10 cellular contexts compared by ENCODE assay signal in the genomic region with DNA sequence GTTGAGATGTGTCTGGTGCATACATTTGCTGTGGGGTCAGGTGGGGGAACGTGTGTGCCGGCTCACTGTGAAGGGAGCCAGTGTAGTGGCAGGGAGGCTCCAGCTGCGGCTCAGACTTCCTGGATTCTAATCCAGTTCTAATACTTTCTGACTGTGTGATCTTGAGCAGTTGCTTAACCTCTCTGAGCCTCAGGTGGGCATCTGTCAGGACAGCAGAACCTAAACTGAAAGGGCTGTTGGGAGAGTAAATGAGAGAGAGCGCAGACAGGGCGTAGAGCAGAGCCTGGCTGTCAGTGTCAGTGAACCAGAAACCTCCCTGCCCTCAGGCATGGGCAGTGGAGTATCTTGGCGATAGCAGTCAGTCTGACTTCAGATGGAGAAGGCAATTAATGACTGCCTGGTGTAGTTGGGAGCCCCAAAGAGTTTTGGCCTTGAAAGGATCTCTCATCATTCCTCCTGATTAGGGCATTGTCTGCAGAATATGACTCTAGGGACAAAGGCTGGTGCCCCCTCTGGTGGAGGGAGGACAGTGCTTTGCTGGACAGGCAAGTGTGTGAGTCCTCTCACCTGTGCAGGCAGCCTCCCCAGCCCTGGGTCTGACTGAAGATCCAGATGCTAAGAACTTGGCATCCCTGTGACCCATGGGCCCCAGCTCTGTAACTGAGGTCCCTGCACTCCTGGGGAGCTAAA. TPM values are rescaled to one million over a fixed set of nuclear protein-coding genes. Genes with fewer than 3 reads are reported as not detected.
DNase-seq lines count a peak whose midpoint lies in the region; ATAC-seq, FAIRE-seq and TF ChIP-seq lines count a peak whose summit lies in the region.
"Had no signal": no experiment of that assay in that cellular context is flagged by ENCODE, and none has a peak within 500 bp of the region (broad histone marks: within the 10 kb centered on the region; RNA-seq: fewer than 3 reads in every experiment).

No MANE protein-coding gene starts in this region.

- no peaks in the 10 kb centered on the region for H3K4me1 ChIP-seq in endothelial cell of umbilical vein (ENCODE audit: control insufficient read depth, extremely low read depth, insufficient read depth, low read length)

- H3K9ac ChIP-seq in endothelial cell of umbilical vein (replicated peaks; ENCODE audit: extremely low read depth, insufficient read depth, low read length) = no peak overlapping the region

- H3K27me3 ChIP-seq in endothelial cell of umbilical vein (ENCODE audit: control insufficient read depth in 2 of 2, insufficient read depth in 2 of 2, low read length in 2 of 2) = peaks cover 28 to 29% of the 10 kb centered on the region in 2 experiments

- CTCF ChIA-PET in endothelial cell of umbilical vein (lab: Charles Lee) = interaction anchor here (0.9 to 8.8 kb wide), 9 partner anchors 10 to 355 kb away, joined by 3 to 64 read pairs (median 6); no protein-coding TSS in a partner anchor

- H3K9me3 ChIP-seq in endothelial cell of umbilical vein (replicated peaks; ENCODE audit: control insufficient read depth, insufficient read depth, low read length) = no peaks in the 10 kb centered on the region

- no peak overlapping the region for H3K27ac ChIP-seq in endothelial cell of umbilical vein (ENCODE audit: insufficient read depth, low read depth, low read length)

- ATAC-seq in HG03097 (IDR thresholded peaks at IDR 0.05; ENCODE audit: low FRiP score, unreplicated experiment) = no peak
- no peak for ATAC-seq in GM21825 (IDR thresholded peaks at IDR 0.05; ENCODE audit: unreplicated experiment)

- peak; percentile 60 for TF ChIP-seq CTCF in NB4 (IDR thresholded peaks at IDR 0.05; ENCODE audit: low read depth, low read length)
- peak; percentile 20 to 57 for TF ChIP-seq CTCF in endothelial cell of umbilical vein (IDR thresholded peaks at IDR 0.05; ENCODE audit: extremely low read depth in 1 of 2, insufficient read depth in 1 of 2, low read depth in 1 of 2, low read length in 2 of 2)

- no peak for TF ChIP-seq POLR2A in NB4 (IDR thresholded peaks at IDR 0.05; ENCODE audit: extremely low read depth, insufficient read length)
- TF ChIP-seq POLR2A in endothelial cell of umbilical vein (IDR thresholded peaks at IDR 0.05; ENCODE audit: low read depth, low read length) = no peak

- no peak overlapping the region for H3K4me3 ChIP-seq in NB4 (ENCODE audit: low read depth, low read length)
- no peak overlapping the region for H3K4me3 ChIP-seq in endothelial cell of umbilical vein (replicated peaks in 1 of 3; ENCODE audit: insufficient read depth in 1 of 3, low read depth in 1 of 3, low read length in 3 of 3)

- no peaks in the 10 kb centered on the region for H3K36me3 ChIP-seq in endothelial cell of umbilical vein (ENCODE audit: control insufficient read depth in 2 of 2, extremely low read depth in 1 of 2, insufficient read depth in 2 of 2, low read length in 2 of 2)

- intact Hi-C loops in endothelial cell of umbilical vein (cut with micrococcal nuclease) = loop anchor here (1.0 kb wide), 1 partner anchor 32 kb away; no protein-coding TSS in a partner anchor

- no peak overlapping the region for H2AFZ ChIP-seq in endothelial cell of umbilical vein (ENCODE audit: low read depth, low read length)

- H3K9me1 ChIP-seq in endothelial cell of umbilical vein (replicated peaks; ENCODE audit: control insufficient read depth, extremely low read depth, insufficient read depth, low read length) = no peaks in the 10 kb centered on the region

- H3K79me2 ChIP-seq in endothelial cell of umbilical vein (ENCODE audit: control insufficient read depth, insufficient read depth, low read length) = no peaks in the 10 kb centered on the region

- dilution Hi-C loops in endothelial cell of umbilical vein (cut with MboI; ENCODE audit: extremely low pct_ligation_motif_present, low sequenced_read_pairs) = no loop called here

- DNase-seq in NK-92 treated with Interleukin-12 subunit alpha and Interleukin-12 subunit beta, amount 100 ng/mL, for 24 hours (lab: John Stamatoyannopoulos, UW) = peak; percentile 8
- DNase-seq in NK-92 (lab: John Stamatoyannopoulos, UW; ENCODE audit: unreplicated experiment) = no peak
- peak; percentile 46 for DNase-seq in NB4 (ENCODE audit: low read depth)
- peak; percentile 18 for DNase-seq in endothelial cell of umbilical vein (ENCODE audit: low read depth, low spot score)
- DNase-seq in stimulated activated CD8-positive, alpha-beta memory T cell treated with anti-CD3 and anti-CD28 coated beads, Interleukin-4, amount 100 ng/mL, for 48 hours = peak; percentile 33
- DNase-seq in T1000 (lab: John Stamatoyannopoulos, UW) = no peak

- H4K20me1 ChIP-seq in endothelial cell of umbilical vein (replicated peaks; ENCODE audit: control insufficient read depth, extremely low read depth, insufficient read depth, low read length) = no peaks in the 10 kb centered on the region

- POLR2A ChIA-PET in endothelial cell of umbilical vein (lab: Charles Lee) = interaction anchor here (0.5 kb wide), 1 partner anchor 414 kb away, joined by 3 read pairs; no protein-coding TSS in a partner anchor

- no peak overlapping the region for H3K4me2 ChIP-seq in endothelial cell of umbilical vein (ENCODE audit: insufficient read depth, low read length)

- peak; percentile 62 for FAIRE-seq in endothelial cell of umbilical vein (lab: Jason Lieb, UNC)
- FAIRE-seq: G401.6 had no signal

- no TSS peak for BruUV-seq in endothelial cell of umbilical vein (replicated peaks; lab: Mats Ljungman, UMichigan)

TF ChIP-seq in endothelial cell of umbilical vein, 7 proteins besides CTCF, POLR2A, EP300 and RAD21:
- TF ChIP-seq GATA2 (IDR thresholded peaks at IDR 0.05; ENCODE audit: insufficient read depth, insufficient read length, low read depth, low read length) = no peak
- no peak for TF ChIP-seq POLR2AphosphoS5 (IDR thresholded peaks at IDR 0.05; ENCODE audit: insufficient read depth, low read depth, low read length)
- no peak for TF ChIP-seq EZH2 (IDR thresholded peaks at IDR 0.05; ENCODE audit: borderline replicate concordance, low read depth, low read length, severe bottlenecking)
- no peak for TF ChIP-seq MYC (IDR thresholded peaks at IDR 0.05; ENCODE audit: low read depth, low read length)
- no peak for TF ChIP-seq JUN (IDR thresholded peaks at IDR 0.05; ENCODE audit: borderline replicate concordance, insufficient read depth, insufficient read length, low read depth)
- TF ChIP-seq, protein P1, sequence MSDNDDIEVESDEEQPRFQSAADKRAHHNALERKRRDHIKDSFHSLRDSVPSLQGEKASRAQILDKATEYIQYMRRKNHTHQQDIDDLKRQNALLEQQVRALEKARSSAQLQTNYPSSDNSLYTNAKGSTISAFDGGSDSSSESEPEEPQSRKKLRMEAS (IDR thresholded peaks at IDR 0.05; ENCODE audit: insufficient read depth, insufficient read length) = no peak
- TF ChIP-seq FOS (IDR thresholded peaks at IDR 0.05; ENCODE audit: borderline replicate concordance, insufficient read depth, low read length) = no peak

RNA-seq across cellular contexts. Expression of gene KBTBD13, which starts 9.6 kb away (rescaled TPM):
- total RNA-seq in endothelial cell of umbilical vein = not detected in 2 replicates
- polyA plus RNA-seq in endothelial cell of umbilical vein = not detected in 2 replicates
- polyA plus RNA-seq in endothelial cell of umbilical vein (2011; cell fraction: cytosol; rRNA removed) = not detected in 2 replicates
- not detected in 2 replicates for polyA plus RNA-seq in endothelial cell of umbilical vein (2011; cell fraction: nucleus; rRNA removed)
- not detected in 2 replicates for polyA plus RNA-seq in endothelial cell of umbilical vein (2012)
- not detected in 2 replicates for polyA minus RNA-seq in endothelial cell of umbilical vein
- not detected for polyA minus RNA-seq in endothelial cell of umbilical vein (2011; cell fraction: cytosol; rRNA and poly(A)+ RNA removed)
- not detected in 2 replicates for polyA minus RNA-seq in endothelial cell of umbilical vein (2011; cell fraction: nucleus; rRNA and poly(A)+ RNA removed)
- total RNA-seq: naive thymus-derived CD8-positive, alpha-beta T cell had no signal
- polyA plus RNA-seq: naive thymus-derived CD8-positive, alpha-beta T cell had no signal

RNA-seq across cellular contexts. Expression of gene RASL12, which starts 18.3 kb away (rescaled TPM):
- not detected in 2 replicates for total RNA-seq in endothelial cell of umbilical vein
- not detected in 2 replicates for polyA plus RNA-seq in endothelial cell of umbilical vein
- not detected in 2 replicates for polyA plus RNA-seq in endothelial cell of umbilical vein (2011; cell fraction: cytosol; rRNA removed)
- not detected in 2 replicates for polyA plus RNA-seq in endothelial cell of umbilical vein (2011; cell fraction: nucleus; rRNA removed)
- polyA plus RNA-seq in endothelial cell of umbilical vein (2012) = not detected in 2 replicates
- not detected in 2 replicates for polyA minus RNA-seq in endothelial cell of umbilical vein
- polyA minus RNA-seq in endothelial cell of umbilical vein (2011; cell fraction: cytosol; rRNA and poly(A)+ RNA removed) = not detected
- not detected in 2 replicates for polyA minus RNA-seq in endothelial cell of umbilical vein (2011; cell fraction: nucleus; rRNA and poly(A)+ RNA removed)
- total RNA-seq: naive thymus-derived CD8-positive, alpha-beta T cell had no signal
- polyA plus RNA-seq: naive thymus-derived CD8-positive, alpha-beta T cell had no signal

RNA-seq across cellular contexts. Expression of gene UBAP1L, which starts 28.9 kb away (rescaled TPM):
- 3.9 and 5.0 TPM in 2 replicates for total RNA-seq in endothelial cell of umbilical vein
- 1.9 and 2.9 TPM in 2 replicates for polyA plus RNA-seq in endothelial cell of umbilical vein
- polyA plus RNA-seq in endothelial cell of umbilical vein (2011; cell fraction: cytosol; rRNA removed) = 0.26 and 0.62 TPM in 2 replicates
- polyA plus RNA-seq in endothelial cell of umbilical vein (2011; cell fraction: nucleus; rRNA removed) = 16.2 and 17.2 TPM in 2 replicates
- polyA plus RNA-seq in endothelial cell of umbilical vein (2012) = 0.50 and 0.61 TPM in 2 replicates
- polyA minus RNA-seq in endothelial cell of umbilical vein = 3.7 and 3.9 TPM in 2 replicates
- 1.1 TPM for polyA minus RNA-seq in endothelial cell of umbilical vein (2011; cell fraction: cytosol; rRNA and poly(A)+ RNA removed)
- polyA minus RNA-seq in endothelial cell of umbilical vein (2011; cell fraction: nucleus; rRNA and poly(A)+ RNA removed) = 7.6 and 8.6 TPM in 2 replicates

RNA-seq across cellular contexts. Expression of gene SLC51B, which starts 40.9 kb away (rescaled TPM):
- total RNA-seq in endothelial cell of umbilical vein = not detected in 2 replicates
- polyA plus RNA-seq in endothelial cell of umbilical vein = not detected in 2 replicates
- polyA plus RNA-seq in endothelial cell of umbilical vein (2011; cell fraction: cytosol; rRNA removed) = not detected in 2 replicates
- polyA plus RNA-seq in endothelial cell of umbilical vein (2011; cell fraction: nucleus; rRNA removed) = not detected in 2 replicates
- polyA plus RNA-seq in endothelial cell of umbilical vein (2012) = not detected in 2 replicates
- not detected in 2 replicates for polyA minus RNA-seq in endothelial cell of umbilical vein
- not detected for polyA minus RNA-seq in endothelial cell of umbilical vein (2011; cell fraction: cytosol; rRNA and poly(A)+ RNA removed)
- polyA minus RNA-seq in endothelial cell of umbilical vein (2011; cell fraction: nucleus; rRNA and poly(A)+ RNA removed) = not detected in 2 replicates
- total RNA-seq: naive thymus-derived CD8-positive, alpha-beta T cell had no signal
- polyA plus RNA-seq: naive thymus-derived CD8-positive, alpha-beta T cell had no signal

RNA-seq across cellular contexts. Expression of gene PDCD7, which starts 47.5 kb away (rescaled TPM):
- total RNA-seq in endothelial cell of umbilical vein = 19.5 and 26.6 TPM in 2 replicates
- polyA plus RNA-seq in endothelial cell of umbilical vein = 11.1 and 12.1 TPM in 2 replicates
- 13.3 and 14.1 TPM in 2 replicates for polyA plus RNA-seq in endothelial cell of umbilical vein (2011; cell fraction: cytosol; rRNA removed)
- 17.1 and 27.8 TPM in 2 replicates for polyA plus RNA-seq in endothelial cell of umbilical vein (2011; cell fraction: nucleus; rRNA removed)
- 12.2 and 13.9 TPM in 2 replicates for polyA plus RNA-seq in endothelial cell of umbilical vein (2012)
- polyA minus RNA-seq in endothelial cell of umbilical vein = 11.2 and 18.0 TPM in 2 replicates
- 30.2 TPM for polyA minus RNA-seq in endothelial cell of umbilical vein (2011; cell fraction: cytosol; rRNA and poly(A)+ RNA removed)
- polyA minus RNA-seq in endothelial cell of umbilical vein (2011; cell fraction: nucleus; rRNA and poly(A)+ RNA removed) = 11.5 and 14.8 TPM in 2 replicates

Comparison
In these comparisons a context has a peak if more than half of its experiments do, and no peak if none do; other contexts are left out.
1. DNase-seq: peak in NK-92 treated with Interleukin-12 subunit alpha and Interleukin-12 subunit beta, amount 100 ng/mL, for 24 hours (single experiment), NB4 (single experiment), endothelial cell of umbilical vein (single experiment) and stimulated activated CD8-positive, alpha-beta memory T cell treated with anti-CD3 and anti-CD28 coated beads, Interleukin-4, amount 100 ng/mL, for 48 hours (single experiment); none in NK-92 (single experiment) and T1000 (single experiment).